ENCODE assay signal across 19 cellular contexts in genomic region chr1:64494659-64495058, GRCh38. TPM values are rescaled to one million over a fixed set of nuclear protein-coding genes. Genes with fewer than 3 reads are reported as not detected.
DNase-seq lines count a peak whose midpoint lies in the region; ATAC-seq and TF ChIP-seq lines count a peak whose summit lies in the region.
"Had no signal": no experiment of that assay in that cellular context is flagged by ENCODE, and none has a peak within 500 bp of the region (broad histone marks: within the 10 kb centered on the region; RNA-seq: fewer than 3 reads in every experiment).

No MANE protein-coding gene starts in this region.

- TF ChIP-seq EP300 in sigmoid colon (IDR thresholded peaks at IDR 0.05): no peak

- intact Hi-C loops in activated CD8-positive, alpha-beta T cell treated with anti-CD3 and anti-CD28 coated beads for 36 hours (cut with micrococcal nuclease): no loop called here
- intact Hi-C loops in sigmoid colon (cut with DNase I): no loop called here
- intact Hi-C loops in left colon (cut with DNase I, micrococcal nuclease): no loop called here

- no peak for ATAC-seq in activated CD8-positive, alpha-beta T cell treated with anti-CD3 and anti-CD28 coated beads for 36 hours
- no peak for ATAC-seq in activated CD8-positive, alpha-beta T cell treated with anti-CD3 and anti-CD28 coated beads, Interleukin-2, amount 10 ng/mL, durations not matched to agents 7 days and 5 days
- ATAC-seq in WTC11 (no peak), left colon (no peak)
- ATAC-seq: HepG2 had no signal

- POLR2A ChIA-PET in activated CD8-positive, alpha-beta T cell treated with anti-CD3 and anti-CD28 coated beads for 36 hours (lab: Charles Lee): no interaction called here
- POLR2A ChIA-PET in activated CD8-positive, alpha-beta T cell treated with anti-CD3 and anti-CD28 coated beads, Interleukin-2, amount 10 ng/mL, durations not matched to agents 7 days and 5 days (lab: Charles Lee): no interaction called here
- POLR2A ChIA-PET in WTC11 (lab: Charles Lee): interaction anchor here (2.0 kb wide), 1 partner anchor 22 kb away, joined by 11 read pairs; no protein-coding TSS in a partner anchor

- H3K27ac Mint-ChIP-seq in activated CD8-positive, alpha-beta T cell treated with anti-CD3 and anti-CD28 coated beads for 36 hours: no peak overlapping the region
- H3K27ac Mint-ChIP-seq in activated CD8-positive, alpha-beta T cell treated with anti-CD3 and anti-CD28 coated beads, Interleukin-2, amount 10 ng/mL, durations not matched to agents 7 days and 5 days: no peak overlapping the region
- H3K27ac Mint-ChIP-seq in WTC11 (peak overlapping the region; percentile 92), chondrocyte (ENCODE audit: unreplicated experiment) (no peak overlapping the region)
- H3K27ac Mint-ChIP-seq: CD4-positive, alpha-beta memory T cell had no signal

- no peaks in the 10 kb centered on the region for H3K9me3 ChIP-seq in iPS-18a (ENCODE audit: control insufficient read depth, low read depth, low read length)
- no peaks in the 10 kb centered on the region for H3K9me3 ChIP-seq in sigmoid colon
- H3K9me3 ChIP-seq: SJSA1 had no signal

- DNase-seq in activated CD8-positive, alpha-beta T cell treated with anti-CD3 and anti-CD28 coated beads for 36 hours: peak; percentile 30
- no peak for DNase-seq in activated CD8-positive, alpha-beta T cell treated with anti-CD3 and anti-CD28 coated beads, Interleukin-2, amount 10 ng/mL, durations not matched to agents 7 days and 5 days
- DNase-seq in WTC11 (ENCODE audit: low spot score) (no peak), chondrocyte (ENCODE audit: low spot score) (no peak), sigmoid colon (no peak), left colon (no peak)
- DNase-seq in activated naive CD4-positive, alpha-beta T cell treated with Interleukin-2 at 50 U/mL for 16 hours: no peak
- DNase-seq: 8988T; Calu3; CD4-positive, alpha-beta memory T cell; KG1; NCI-H1436; NCI-H2029; NCI-H2171; NCI-H748 treated with DMSO at 0.1 percent for 48 hours; PC-9 had no signal

- H3K4me1 Mint-ChIP-seq in activated CD8-positive, alpha-beta T cell treated with anti-CD3 and anti-CD28 coated beads for 36 hours (ENCODE audit: low read depth): peaks cover 18% of the 10 kb centered on the region
- peaks cover 7% of the 10 kb centered on the region for H3K4me1 Mint-ChIP-seq in activated CD8-positive, alpha-beta T cell treated with anti-CD3 and anti-CD28 coated beads, Interleukin-2, amount 10 ng/mL, durations not matched to agents 7 days and 5 days (ENCODE audit: low read depth)
- H3K4me1 Mint-ChIP-seq in WTC11 (peaks cover 90% of the 10 kb centered on the region), chondrocyte (ENCODE audit: low read depth) (peaks cover 28% of the 10 kb centered on the region)
- H3K4me1 Mint-ChIP-seq: CD4-positive, alpha-beta memory T cell had no signal

- WGBS in sigmoid colon, 2 donors: 37 to 40% methylated on average over 2 of the region's 2 CpGs

- peak overlapping the region; percentile 24 for H3K9ac ChIP-seq in iPS-18a (ENCODE audit: low read length)

- H3K27me3 ChIP-seq in iPS-18a (ENCODE audit: control insufficient read depth, insufficient read depth, low read length) (no peaks in the 10 kb centered on the region), sigmoid colon (no peaks in the 10 kb centered on the region)

- H3K36me3 ChIP-seq in iPS-18a (ENCODE audit: control insufficient read depth, low read depth, low read length) (no peaks in the 10 kb centered on the region), sigmoid colon (no peaks in the 10 kb centered on the region)
- H3K36me3 ChIP-seq: SJSA1 had no signal

- CTCF ChIA-PET in activated CD8-positive, alpha-beta T cell treated with anti-CD3 and anti-CD28 coated beads for 36 hours (lab: Charles Lee): interaction anchor here (0.6 to 0.7 kb wide), 2 partner anchors 73 to 181 kb away, joined by 3 read pairs; no protein-coding TSS in a partner anchor
- CTCF ChIA-PET in activated CD8-positive, alpha-beta T cell treated with anti-CD3 and anti-CD28 coated beads, Interleukin-2, amount 10 ng/mL, durations not matched to agents 7 days and 5 days (lab: Charles Lee): interaction anchor here (1.0 kb wide), 1 partner anchor 10 kb away, joined by 5 read pairs; no protein-coding TSS in a partner anchor
- CTCF ChIA-PET in WTC11 (lab: Charles Lee): interaction anchor here (0.7 to 1.7 kb wide), 3 partner anchors 20 to 98 kb away, joined by 3 read pairs; no protein-coding TSS in a partner anchor

- H3K4me1 ChIP-seq in iPS-18a (ENCODE audit: control insufficient read depth, low read depth, low read length) (peaks cover 86% of the 10 kb centered on the region), sigmoid colon (no peaks in the 10 kb centered on the region)
- H3K4me1 ChIP-seq: SJSA1 had no signal

- H3K4me3 Mint-ChIP-seq in activated CD8-positive, alpha-beta T cell treated with anti-CD3 and anti-CD28 coated beads for 36 hours: no peak overlapping the region
- H3K4me3 Mint-ChIP-seq in activated CD8-positive, alpha-beta T cell treated with anti-CD3 and anti-CD28 coated beads, Interleukin-2, amount 10 ng/mL, durations not matched to agents 7 days and 5 days: no peak overlapping the region
- H3K4me3 Mint-ChIP-seq in WTC11 (peak overlapping the region; percentile 47), chondrocyte (ENCODE audit: unreplicated experiment) (no peak overlapping the region)
- H3K4me3 Mint-ChIP-seq: CD4-positive, alpha-beta memory T cell had no signal

- no peak for TF ChIP-seq POLR2A in sigmoid colon (IDR thresholded peaks at IDR 0.05)

- H3K9me3 Mint-ChIP-seq in activated CD8-positive, alpha-beta T cell treated with anti-CD3 and anti-CD28 coated beads for 36 hours: no peaks in the 10 kb centered on the region
- no peaks in the 10 kb centered on the region for H3K9me3 Mint-ChIP-seq in activated CD8-positive, alpha-beta T cell treated with anti-CD3 and anti-CD28 coated beads, Interleukin-2, amount 10 ng/mL, durations not matched to agents 7 days and 5 days (ENCODE audit: insufficient read depth)
- H3K9me3 Mint-ChIP-seq in WTC11 (no peaks in the 10 kb centered on the region), chondrocyte (ENCODE audit: low read depth) (no peaks in the 10 kb centered on the region)

- TF ChIP-seq CTCF in activated CD8-positive, alpha-beta T cell treated with anti-CD3 and anti-CD28 coated beads for 36 hours (IDR thresholded peaks at IDR 0.05): no peak
- TF ChIP-seq CTCF in WTC11 (IDR thresholded peaks at IDR 0.05) (no peak), chondrocyte (IDR thresholded peaks at IDR 0.05) (no peak), sigmoid colon (IDR thresholded peaks at IDR 0.05) (no peak)

- no peaks in the 10 kb centered on the region for H3K36me3 Mint-ChIP-seq in activated CD8-positive, alpha-beta T cell treated with anti-CD3 and anti-CD28 coated beads for 36 hours (ENCODE audit: low read depth)
- no peaks in the 10 kb centered on the region for H3K36me3 Mint-ChIP-seq in activated CD8-positive, alpha-beta T cell treated with anti-CD3 and anti-CD28 coated beads, Interleukin-2, amount 10 ng/mL, durations not matched to agents 7 days and 5 days (ENCODE audit: low read depth)
- H3K36me3 Mint-ChIP-seq in WTC11 (peaks cover 9% of the 10 kb centered on the region; the same call in 1 of the 2 replicates), chondrocyte (ENCODE audit: low read depth) (no peaks in the 10 kb centered on the region)
- H3K36me3 Mint-ChIP-seq: CD4-positive, alpha-beta memory T cell had no signal

- H3K27me3 Mint-ChIP-seq in activated CD8-positive, alpha-beta T cell treated with anti-CD3 and anti-CD28 coated beads for 36 hours: no peaks in the 10 kb centered on the region
- no peaks in the 10 kb centered on the region for H3K27me3 Mint-ChIP-seq in activated CD8-positive, alpha-beta T cell treated with anti-CD3 and anti-CD28 coated beads, Interleukin-2, amount 10 ng/mL, durations not matched to agents 7 days and 5 days (ENCODE audit: low read depth)
- H3K27me3 Mint-ChIP-seq in WTC11 (ENCODE audit: low read depth): no peaks in the 10 kb centered on the region
- H3K27me3 Mint-ChIP-seq in chondrocyte (ENCODE audit: low read depth): no peaks in the 10 kb centered on the region

- H3K27ac ChIP-seq in iPS-18a (ENCODE audit: low read length) (peak overlapping the region; percentile 77), sigmoid colon (no peak overlapping the region)
- H3K27ac ChIP-seq: PC-9, SJSA1 had no signal

- peak overlapping the region; percentile 51 for H3K4me3 ChIP-seq in iPS-18a (ENCODE audit: low read length)
- no peak overlapping the region for H3K4me3 ChIP-seq in sigmoid colon
- H3K4me3 ChIP-seq: PC-9, SJSA1 had no signal

TF ChIP-seq in WTC11, 78 proteins besides CTCF, POLR2A, EP300 and RAD21 (continues in another document):
- TF ChIP-seq CREB1 (CRISPR knock-in tag; IDR thresholded peaks at IDR 0.05) (no peak), ERG (CRISPR knock-in tag; IDR thresholded peaks at IDR 0.05) (no peak)

RNA-seq across cellular contexts. Expression of gene CACHD1, which starts 24.7 kb away (rescaled TPM):
- 1 to 10 TPM; 2.2 to 2.5 TPM for total RNA-seq in activated CD8-positive, alpha-beta T cell treated with anti-CD3 and anti-CD28 coated beads for 36 hours
- under 1 TPM; 0.55 to 0.68 TPM for total RNA-seq in activated CD8-positive, alpha-beta T cell treated with anti-CD3 and anti-CD28 coated beads, Interleukin-2, amount 10 ng/mL, durations not matched to agents 7 days and 5 days
- total RNA-seq in WTC11 (2021): 26.3 to 34.4 TPM (median 34.4 TPM) in 3 replicates
- total RNA-seq in chondrocyte: 10.4 to 13.7 TPM (median 10.5 TPM) in 3 replicates
- 1 to 10 TPM; 3.7 to 7.1 (median 6.6) TPM for total RNA-seq in sigmoid colon
- 1 to 10 TPM in 2 of 3 donors, under 1 TPM in 1; 0.23 to 1.3 (median 1.2) TPM for polyA plus RNA-seq in sigmoid colon
- total RNA-seq in left colon: 1 to 10 TPM; 1.4 to 2.6 TPM
- polyA plus RNA-seq: CD4-positive, alpha-beta memory T cell; HepG2 had no signal
